ENCODE assay signal across 1 cellular context in genomic region chr19:14835011-14835410, GRCh38.
TF ChIP-seq lines count a peak whose summit lies in the region.

TSS of gene OR7A5 (minus strand) at chr19:14835185. CDS start at chr19:14828241, 6,944 bp downstream.
TSS of gene OR7C1 (minus strand) at chr19:14835185. CDS start at chr19:14800136, 35,049 bp downstream.

TF ChIP-seq in WTC11, 78 proteins besides CTCF, POLR2A, EP300 and RAD21 (continued from another document):
- TF ChIP-seq AR (CRISPR knock-in tag; IDR thresholded peaks at IDR 0.05) (no peak), SMAD4 (CRISPR knock-in tag; IDR thresholded peaks at IDR 0.05) (no peak), GTF2I (CRISPR knock-in tag; conservative IDR thresholded peaks at IDR 0.05) (no peak), E2F4 (CRISPR knock-in tag; IDR thresholded peaks at IDR 0.05; ENCODE audit: borderline replicate concordance, low read depth) (no peak), E2F5 (CRISPR knock-in tag; IDR thresholded peaks at IDR 0.05) (no peak), PRRX2 (CRISPR knock-in tag; IDR thresholded peaks at IDR 0.05) (no peak), ATF2 (CRISPR knock-in tag; IDR thresholded peaks at IDR 0.05; ENCODE audit: borderline replicate concordance, low read depth) (no peak), CREB1 (CRISPR knock-in tag; IDR thresholded peaks at IDR 0.05) (no peak), ZNF121 (CRISPR knock-in tag; IDR thresholded peaks at IDR 0.05) (no peak)
TF ChIP-seq in WTC11: peak in this region for 0.
